ENCODE assay signal across 9 cellular contexts in genomic region chr13:112692104-112692503, GRCh38. TPM values are rescaled to one million over a fixed set of nuclear protein-coding genes. Genes with fewer than 3 reads are reported as not detected.
DNase-seq lines count a peak whose midpoint lies in the region; ATAC-seq and TF ChIP-seq lines count a peak whose summit lies in the region.
"Had no signal": no experiment of that assay in that cellular context is flagged by ENCODE, and none has a peak within 500 bp of the region (broad histone marks: within the 10 kb centered on the region; RNA-seq: fewer than 3 reads in every experiment).

No MANE protein-coding gene starts in this region.

- peaks cover 45% of the 10 kb centered on the region for H3K4me1 ChIP-seq in Caco-2
- peaks cover 14% of the 10 kb centered on the region; the same call in 1 of the 2 replicates for H3K4me1 ChIP-seq in MM.1S (ENCODE audit: low read length)
- peaks cover 40% of the 10 kb centered on the region for H3K4me1 ChIP-seq in neural progenitor cell

- H2AFZ ChIP-seq in MM.1S (ENCODE audit: low read length) (no peak overlapping the region), neural progenitor cell (replicated peaks) (no peak overlapping the region)

- H3K79me2 ChIP-seq in MM.1S (ENCODE audit: low read length) (peaks cover 63% of the 10 kb centered on the region), neural progenitor cell (ENCODE audit: low read depth) (peaks cover 64% of the 10 kb centered on the region)

- intact Hi-C loops in Caco-2 (cut with micrococcal nuclease; ENCODE audit: unreplicated experiment) = no loop called here

- no peaks in the 10 kb centered on the region for H3K27me3 Mint-ChIP-seq in Caco-2 (ENCODE audit: insufficient read depth, unreplicated experiment)
- peaks cover 6% of the 10 kb centered on the region for H3K27me3 Mint-ChIP-seq in endothelial cell (ENCODE audit: unreplicated experiment)
- H3K27me3 Mint-ChIP-seq in neural progenitor cell (ENCODE audit: insufficient read depth, low read depth) = peaks cover 11% of the 10 kb centered on the region

- H3K27ac ChIP-seq in MM.1S (ENCODE audit: low read length) (no peak overlapping the region), neural progenitor cell (no peak overlapping the region)

- POLR2A ChIA-PET in Caco-2 (lab: Charles Lee) = no interaction called here

- H3K4me2 ChIP-seq in MM.1S (ENCODE audit: low read depth, low read length) (peak overlapping the region; percentile 79), neural progenitor cell (peak overlapping the region; percentile 80)

- H3K9me2 ChIP-seq in MM.1S (replicated peaks; ENCODE audit: insufficient read depth, low read length) = no peaks in the 10 kb centered on the region

- no peak for DNase-seq in Caco-2
- DNase-seq in MM.1S = no peak
- DNase-seq in endothelial cell (ENCODE audit: low spot score) = no peak
- DNase-seq in neural progenitor cell (ENCODE audit: low spot score) = no peak
- DNase-seq in germinal center (ENCODE audit: low spot score) = no peak
- DNase-seq in NCI-H446 (lab: John Stamatoyannopoulos, UW) = no peak
- no peak for DNase-seq in NOMO-1 treated with dmso at 0.1 percent for 144 hours (lab: John Stamatoyannopoulos, UW; ENCODE audit: unreplicated experiment)
- DNase-seq: NCI-H1048 had no signal

- CTCF ChIA-PET in Caco-2 (lab: Charles Lee) = no interaction called here

- TF ChIP-seq CTCF in Caco-2 (IDR thresholded peaks at IDR 0.05; ENCODE audit: insufficient read depth in 1 of 2, low read depth in 1 of 2, low read length in 1 of 2, severe bottlenecking in 1 of 2, unreplicated experiment in 1 of 2) = no peak
- TF ChIP-seq CTCF in MM.1S (IDR thresholded peaks at IDR 0.05; ENCODE audit: low read length) = no peak
- TF ChIP-seq CTCF in endothelial cell (IDR thresholded peaks at IDR 0.05; ENCODE audit: unreplicated experiment) = no peak
- TF ChIP-seq CTCF in neural progenitor cell (IDR thresholded peaks at IDR 0.05) = no peak

- H3K9ac ChIP-seq in MM.1S (ENCODE audit: low read length) = no peak overlapping the region
- no peak overlapping the region for H3K9ac ChIP-seq in neural progenitor cell

- no TSS peak for BruUV-seq in Caco-2 (replicated peaks; lab: Mats Ljungman, UMichigan)

- H3K4me3 ChIP-seq in Caco-2 (ENCODE audit: low read depth, low read length) (peak overlapping the region; percentile 78), MM.1S (ENCODE audit: low read length) (peak overlapping the region; percentile 67), neural progenitor cell (peak overlapping the region; percentile 98)

- H3K9me3 ChIP-seq in Caco-2 (no peaks in the 10 kb centered on the region), MM.1S (replicated peaks; ENCODE audit: insufficient read depth, low read length) (no peaks in the 10 kb centered on the region), neural progenitor cell (ENCODE audit: low read depth) (no peaks in the 10 kb centered on the region)

- H3K4me3 Mint-ChIP-seq in Caco-2 (ENCODE audit: unreplicated experiment) (peak overlapping the region; percentile 91), endothelial cell (ENCODE audit: unreplicated experiment) (peak overlapping the region; percentile 97), neural progenitor cell (peak overlapping the region; percentile 95)

- H3F3A ChIP-seq in MM.1S (ENCODE audit: insufficient read depth, low read length) = peaks cover 21% of the 10 kb centered on the region
- peaks cover 49% of the 10 kb centered on the region for H3F3A ChIP-seq in neural progenitor cell (ENCODE audit: low read depth)

- H4K20me1 ChIP-seq in MM.1S (ENCODE audit: insufficient read depth, low read length) = no peaks in the 10 kb centered on the region
- H4K20me1 ChIP-seq in neural progenitor cell (ENCODE audit: low read depth) = peaks cover 57% of the 10 kb centered on the region

- H3K4me1 Mint-ChIP-seq in Caco-2 (ENCODE audit: low read depth, unreplicated experiment) (peaks cover 36% of the 10 kb centered on the region), endothelial cell (ENCODE audit: unreplicated experiment) (peaks cover 56% of the 10 kb centered on the region), neural progenitor cell (peaks cover 57% of the 10 kb centered on the region)

- peak overlapping the region; percentile 71 for H3K27ac Mint-ChIP-seq in Caco-2 (ENCODE audit: unreplicated experiment)
- peak overlapping the region; percentile 98 for H3K27ac Mint-ChIP-seq in endothelial cell (ENCODE audit: unreplicated experiment)
- H3K27ac Mint-ChIP-seq in neural progenitor cell = peak overlapping the region; percentile 57

- ATAC-seq in GM21528 (IDR thresholded peaks at IDR 0.05; ENCODE audit: low FRiP score, unreplicated experiment) = no peak

- peaks cover under 1% of the 10 kb centered on the region; the same call in 1 of the 2 replicates for H3K36me3 ChIP-seq in Caco-2 (ENCODE audit: control insufficient read depth, insufficient read depth, low read length)
- no peaks in the 10 kb centered on the region for H3K36me3 ChIP-seq in MM.1S (replicated peaks; ENCODE audit: insufficient read depth, low read length)
- no peaks in the 10 kb centered on the region for H3K36me3 ChIP-seq in neural progenitor cell

- H3K9me3 Mint-ChIP-seq in Caco-2 (ENCODE audit: unreplicated experiment) (no peaks in the 10 kb centered on the region), endothelial cell (ENCODE audit: unreplicated experiment) (no peaks in the 10 kb centered on the region), neural progenitor cell (no peaks in the 10 kb centered on the region)

- H3K36me3 Mint-ChIP-seq in Caco-2 (ENCODE audit: insufficient read depth, unreplicated experiment) (peaks cover 38% of the 10 kb centered on the region), endothelial cell (ENCODE audit: low read depth, unreplicated experiment) (peaks cover 19% of the 10 kb centered on the region), neural progenitor cell (peaks cover 3% of the 10 kb centered on the region)

- H3K27me3 ChIP-seq in Caco-2 (replicated peaks; ENCODE audit: control insufficient read depth, insufficient read depth, low read length) (no peaks in the 10 kb centered on the region), MM.1S (replicated peaks; ENCODE audit: insufficient read depth, low read length) (no peaks in the 10 kb centered on the region), neural progenitor cell (peaks cover 6% of the 10 kb centered on the region)

RNA-seq across cellular contexts. Expression of gene ATP11A, which starts 2.3 kb away (rescaled TPM):
- total RNA-seq in Caco-2 (2022) (222 and 232 TPM in 2 replicates), endothelial cell (ENCODE audit: unreplicated experiment) (211 TPM), neural progenitor cell (ENCODE audit: low replicate concordance) (12.6 and 17.6 TPM in 2 replicates)

Comparison
In these comparisons a context has a peak if more than half of its experiments do, and no peak if none do; other contexts are left out.
1. RNA of gene ATP11A, which starts 2.3 kb away (total RNA-seq): 222 to 232 TPM in Caco-2 and 211 TPM in endothelial cell (single experiment); 12.6 to 17.6 TPM in neural progenitor cell; every median in the first group is over 10 times any median in the second.
2. Peak in every context shown above with its lines, with median percentiles within 50 percentile points of each other: H3K4me3 ChIP-seq, H3K27ac Mint-ChIP-seq and H3K4me3 Mint-ChIP-seq.